8 cellular contexts compared by ENCODE assay signal in the genomic region with DNA sequence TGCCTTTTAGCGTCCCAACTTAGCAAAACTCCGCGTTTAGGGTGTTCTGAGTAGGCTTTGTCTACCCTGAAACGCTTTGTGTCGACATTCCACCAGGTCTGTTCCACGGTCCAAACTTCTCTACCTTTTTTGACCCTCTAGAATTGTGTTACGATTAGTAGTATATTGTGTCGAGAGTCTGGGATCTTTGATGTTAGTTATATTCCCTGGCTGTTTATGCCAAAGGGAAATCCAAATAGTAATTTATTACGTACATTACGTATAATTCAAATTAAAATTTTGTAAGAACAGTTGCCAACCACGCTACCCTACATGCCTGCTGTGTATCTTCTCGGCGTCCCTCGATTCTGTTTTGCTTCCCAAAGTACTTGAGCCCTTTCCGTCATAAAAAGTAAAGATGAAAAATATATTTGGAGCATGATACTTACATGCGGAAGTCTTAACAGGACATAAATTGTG. TPM values are rescaled to one million over a fixed set of nuclear protein-coding genes. Genes with fewer than 3 reads are reported as not detected.
DNase-seq lines count a peak whose midpoint lies in the region; ATAC-seq, FAIRE-seq and TF ChIP-seq lines count a peak whose summit lies in the region.

No MANE protein-coding gene starts in this region.

- H3K27me3 Mint-ChIP-seq in naive thymus-derived CD8-positive, alpha-beta T cell: peaks cover 0 to 8% (median 0%) of the 10 kb centered on the region in 5 donors

- no peaks in the 10 kb centered on the region for H3K27me3 ChIP-seq in PC-9 (ENCODE audit: insufficient read depth, low read depth)
- no peaks in the 10 kb centered on the region for H3K27me3 ChIP-seq in ectodermal cell (ENCODE audit: control insufficient read depth, insufficient read depth, low read length, poor library complexity, severe bottlenecking)

- H3F3A ChIP-seq in PC-9 (ENCODE audit: insufficient read depth, low read depth): peaks cover 8% of the 10 kb centered on the region; the same call in 1 of the 2 replicates

- H3K4me1 ChIP-seq in PC-9 (replicated peaks; ENCODE audit: insufficient read depth) (peaks cover 41% of the 10 kb centered on the region), ectodermal cell (ENCODE audit: control insufficient read depth, insufficient read depth, low read length) (peaks cover 9% of the 10 kb centered on the region)

- ATAC-seq in GM21786 (IDR thresholded peaks at IDR 0.05; ENCODE audit: unreplicated experiment) (peak; percentile 1), GM19351 (IDR thresholded peaks at IDR 0.05; ENCODE audit: unreplicated experiment) (no peak), HG03378 (IDR thresholded peaks at IDR 0.05; ENCODE audit: unreplicated experiment) (no peak)
- no peak for ATAC-seq in naive thymus-derived CD8-positive, alpha-beta T cell

- peak overlapping the region; percentile 74 for H3K4me3 ChIP-seq in PC-9
- H3K4me3 ChIP-seq in ectodermal cell (ENCODE audit: insufficient read depth, low read depth, low read length): peak overlapping the region; percentile 99

- no peak for FAIRE-seq in D721Med (lab: Jason Lieb, UNC)

- peak overlapping the region; percentile 88 for H2AFZ ChIP-seq in PC-9

- H4K20me1 ChIP-seq in PC-9 (ENCODE audit: insufficient read depth): no peaks in the 10 kb centered on the region

- BruUV-seq in PC-9 (replicated peaks; lab: Mats Ljungman, UMichigan): TSS peak; percentile 95

- POLR2A ChIA-PET in PC-9 (lab: Charles Lee; ENCODE audit: unreplicated experiment): no interaction called here
- POLR2A ChIA-PET in naive thymus-derived CD8-positive, alpha-beta T cell (lab: Charles Lee): interaction anchor here (0.7 to 1.2 kb wide), 2 partner anchors 1116 to 1342 kb away, joined by 3 to 6 read pairs; a partner anchor contains a TSS

- CTCF ChIA-PET in PC-9 (lab: Charles Lee): interaction anchor here (0.7 kb wide), 1 partner anchor 389 kb away, joined by 5 read pairs; no protein-coding TSS in a partner anchor

- H3K4me3 Mint-ChIP-seq in naive thymus-derived CD8-positive, alpha-beta T cell: peak overlapping the region; percentile 93 to 99 (median 96)

- TF ChIP-seq CTCF in PC-9 (conservative IDR thresholded peaks at IDR 0.05) (no peak), D721Med (IDR thresholded peaks at IDR 0.05; ENCODE audit: insufficient read depth, missing control alignments) (no peak)

- H3K27ac ChIP-seq in PC-9: peak overlapping the region; percentile 88
- peak overlapping the region; percentile 96 for H3K27ac ChIP-seq in ectodermal cell (ENCODE audit: insufficient read depth, low read depth, low read length, poor library complexity, severe bottlenecking)

- H3K4me2 ChIP-seq in PC-9: peak overlapping the region; percentile 88

- 0 out of 2 replicates have a peak, but pooled peaks cover 9% of the 10 kb centered on the region for H3K36me3 ChIP-seq in PC-9 (ENCODE audit: low read depth)
- no peaks in the 10 kb centered on the region for H3K36me3 ChIP-seq in ectodermal cell (ENCODE audit: control insufficient read depth, insufficient read depth, low read length)

- H3K36me3 Mint-ChIP-seq in naive thymus-derived CD8-positive, alpha-beta T cell: peaks cover 0 to 7% (median 2%) of the 10 kb centered on the region in 3 donors

- peaks cover 0 to 1% (median 0%) of the 10 kb centered on the region in 9 donors for H3K9me3 Mint-ChIP-seq in naive thymus-derived CD8-positive, alpha-beta T cell

- 10 to 14% methylated on average over 9 to 16 of the region's 16 CpGs for WGBS in ectodermal cell, 2 experiments

- H3K27ac Mint-ChIP-seq in naive thymus-derived CD8-positive, alpha-beta T cell: peak overlapping the region; percentile 94 to 100 (median 99)

- no peaks in the 10 kb centered on the region for H3K9me2 ChIP-seq in PC-9 (ENCODE audit: insufficient read depth)

- peaks cover 43% of the 10 kb centered on the region for H3K79me2 ChIP-seq in PC-9 (ENCODE audit: low read depth)

- intact Hi-C loops in PC-9 (cut with micrococcal nuclease; ENCODE audit: unreplicated experiment): loop anchor here (1.0 to 5.0 kb wide), 2 partner anchors 31 to 55 kb away; no protein-coding TSS in a partner anchor

- no peaks in the 10 kb centered on the region for H3K9me3 ChIP-seq in PC-9 (ENCODE audit: insufficient read depth, low read depth)
- no peaks in the 10 kb centered on the region for H3K9me3 ChIP-seq in ectodermal cell (ENCODE audit: control insufficient read depth, low read length)

- DNase-seq in PC-9 (no peak), islet precursor cell (no peak), D721Med (ENCODE audit: insufficient read length, low spot score) (no peak)
- no peak for DNase-seq in naive thymus-derived CD8-positive, alpha-beta T cell

- H3K4me1 Mint-ChIP-seq in naive thymus-derived CD8-positive, alpha-beta T cell: peaks cover 17 to 39% (median 29%) of the 10 kb centered on the region in 4 donors

RNA-seq across cellular contexts. Expression of a gene that starts 0.5 kb away (rescaled TPM):
- total RNA-seq in PC-9 (2021): 27.9 and 36.2 TPM in 2 replicates
- 17.9 TPM for polyA plus RNA-seq in ectodermal cell (2013, experiment 1 of 4)
- 20.8 TPM for polyA plus RNA-seq in ectodermal cell (2013, experiment 2 of 4)
- polyA plus RNA-seq in ectodermal cell (2013, experiment 3 of 4): 19.6 TPM
- 22.6 TPM for polyA plus RNA-seq in ectodermal cell (2013, experiment 4 of 4)
- total RNA-seq in naive thymus-derived CD8-positive, alpha-beta T cell: 10 to 100 TPM; 65.7 to 66.5 TPM
- polyA plus RNA-seq in naive thymus-derived CD8-positive, alpha-beta T cell: 10 to 100 TPM; 21.9 to 37.0 (median 31.0) TPM
